Comparison of ENCODE assay signal across 8 cellular contexts in genomic region chr13:43786472-43786765, GRCh38. TPM values are rescaled to one million over a fixed set of nuclear protein-coding genes. Genes with fewer than 3 reads are reported as not detected.
DNase-seq lines count a peak whose midpoint lies in the region; ATAC-seq, FAIRE-seq and TF ChIP-seq lines count a peak whose summit lies in the region.

No MANE protein-coding gene starts in this region.

- H3K4me1 ChIP-seq in astrocyte (ENCODE audit: insufficient read depth, low read length) (peaks cover 6% of the 10 kb centered on the region), right lobe of liver (peaks cover 0 to 20% (median 0%) of the 10 kb centered on the region in 4 donors), thymus (ENCODE audit: control insufficient read depth, insufficient read depth, low read length) (peaks cover 12% of the 10 kb centered on the region)

- H3K9ac ChIP-seq in astrocyte (ENCODE audit: low read length) = peak overlapping the region; percentile 68

- peak overlapping the region; percentile 97 for H3K4me2 ChIP-seq in astrocyte (ENCODE audit: low read length)

- no peak overlapping the region for H3K27ac Mint-ChIP-seq in activated CD8-positive, alpha-beta memory T cell treated with anti-CD3 and anti-CD28 coated beads, Interleukin-2, amount 10 ng/mL, durations not matched to agents 7 days and 5 days
- H3K27ac Mint-ChIP-seq in astrocyte (ENCODE audit: unreplicated experiment) = no peak overlapping the region

- no peak for TF ChIP-seq POLR2A in right lobe of liver (IDR thresholded peaks at IDR 0.05)

- H4K20me1 ChIP-seq in astrocyte (ENCODE audit: insufficient read depth, low read length) = no peaks in the 10 kb centered on the region

- H3K4me1 Mint-ChIP-seq in activated CD8-positive, alpha-beta memory T cell treated with anti-CD3 and anti-CD28 coated beads, Interleukin-2, amount 10 ng/mL, durations not matched to agents 7 days and 5 days = peaks cover 13% of the 10 kb centered on the region
- peaks cover 5% of the 10 kb centered on the region for H3K4me1 Mint-ChIP-seq in astrocyte (ENCODE audit: low read depth, unreplicated experiment)

- no peak for TF ChIP-seq CTCF in astrocyte (IDR thresholded peaks at IDR 0.05; ENCODE audit: insufficient read depth, low read depth, low read length)
- no peak for TF ChIP-seq CTCF in right lobe of liver (IDR thresholded peaks at IDR 0.05)

- ATAC-seq in activated CD8-positive, alpha-beta memory T cell treated with anti-CD3 and anti-CD28 coated beads, Interleukin-2, amount 10 ng/mL, durations not matched to agents 7 days and 5 days = no peak
- ATAC-seq in right lobe of liver = no peak
- no peak for ATAC-seq in GM21529 (IDR thresholded peaks at IDR 0.05; ENCODE audit: unreplicated experiment)
- ATAC-seq in HG02798 (IDR thresholded peaks at IDR 0.05; ENCODE audit: poor library complexity, unreplicated experiment) = no peak

- no peak for DNase-seq in activated CD8-positive, alpha-beta memory T cell treated with anti-CD3 and anti-CD28 coated beads, Interleukin-2, amount 10 ng/mL, durations not matched to agents 7 days and 5 days
- DNase-seq in activated CD8-positive, alpha-beta memory T cell treated with anti-CD3 and anti-CD28 coated beads for 24 hours = no peak
- DNase-seq in astrocyte (ENCODE audit: low read depth) (no peak), right lobe of liver (no peak), SKM-1 (lab: John Stamatoyannopoulos, UW; ENCODE audit: unreplicated experiment) (no peak)

- no peaks in the 10 kb centered on the region for H3K27me3 ChIP-seq in astrocyte (ENCODE audit: insufficient read depth, low read length)
- peaks cover 0 to 12% of the 10 kb centered on the region in 2 donors for H3K27me3 ChIP-seq in right lobe of liver
- H3K27me3 ChIP-seq in thymus (ENCODE audit: control insufficient read depth, insufficient read depth) = peaks cover 22% of the 10 kb centered on the region

- no peaks in the 10 kb centered on the region for H3K9me3 Mint-ChIP-seq in activated CD8-positive, alpha-beta memory T cell treated with anti-CD3 and anti-CD28 coated beads, Interleukin-2, amount 10 ng/mL, durations not matched to agents 7 days and 5 days (ENCODE audit: low read depth)
- no peaks in the 10 kb centered on the region for H3K9me3 Mint-ChIP-seq in astrocyte (ENCODE audit: unreplicated experiment)

- H3K9me3 ChIP-seq in astrocyte (ENCODE audit: insufficient read depth, low read depth, low read length) (no peaks in the 10 kb centered on the region), right lobe of liver (no peaks in the 10 kb centered on the region), thymus (ENCODE audit: control insufficient read depth) (peaks cover 1% of the 10 kb centered on the region)

- no peaks in the 10 kb centered on the region for H3K36me3 ChIP-seq in astrocyte (ENCODE audit: insufficient read depth, low read length)
- H3K36me3 ChIP-seq in right lobe of liver = no peaks in the 10 kb centered on the region
- H3K36me3 ChIP-seq in thymus (ENCODE audit: control insufficient read depth, insufficient read depth) = no peaks in the 10 kb centered on the region

- CTCF ChIA-PET in activated CD8-positive, alpha-beta memory T cell treated with anti-CD3 and anti-CD28 coated beads, Interleukin-2, amount 10 ng/mL, durations not matched to agents 7 days and 5 days (lab: Charles Lee) = interaction anchor here (1.0 kb wide), 1 partner anchor 9 kb away, joined by 3 read pairs; no protein-coding TSS in a partner anchor

- H3K27me3 Mint-ChIP-seq in activated CD8-positive, alpha-beta memory T cell treated with anti-CD3 and anti-CD28 coated beads, Interleukin-2, amount 10 ng/mL, durations not matched to agents 7 days and 5 days = peaks cover 68% of the 10 kb centered on the region
- peaks cover 1% of the 10 kb centered on the region for H3K27me3 Mint-ChIP-seq in astrocyte (ENCODE audit: low read depth, unreplicated experiment)

- peak overlapping the region; percentile 70 for H3K4me3 Mint-ChIP-seq in activated CD8-positive, alpha-beta memory T cell treated with anti-CD3 and anti-CD28 coated beads, Interleukin-2, amount 10 ng/mL, durations not matched to agents 7 days and 5 days
- peak overlapping the region; percentile 91 for H3K4me3 Mint-ChIP-seq in astrocyte (ENCODE audit: unreplicated experiment)

- H3K27ac ChIP-seq in astrocyte (ENCODE audit: low read depth, low read length) (no peak overlapping the region), right lobe of liver (no peak overlapping the region), thymus (ENCODE audit: low read depth) (no peak overlapping the region)

- FAIRE-seq in astrocyte (lab: Jason Lieb, UNC) = no peak

- H2AFZ ChIP-seq in astrocyte (ENCODE audit: low read depth, low read length) = peak overlapping the region; percentile 90

- peak overlapping the region; percentile 62 for H3K4me3 ChIP-seq in astrocyte (ENCODE audit: insufficient read depth, low read depth, low read length)
- peak overlapping the region; percentile 41 to 54 (median 43) for H3K4me3 ChIP-seq in right lobe of liver
- peak overlapping the region; percentile 55 for H3K4me3 ChIP-seq in thymus (ENCODE audit: low read length)

- no CpG with 5 or more reads among the region's 28 CpGs for WGBS in right lobe of liver (ENCODE audit: insufficient coverage, low coverage, low lambda C conversion rate, missing lambda C conversion rate)
- under 1% methylated on average over 28 of the region's 28 CpGs for WGBS in thymus

- no peaks in the 10 kb centered on the region for H3K79me2 ChIP-seq in astrocyte (ENCODE audit: insufficient read depth, low read length)

- H3K36me3 Mint-ChIP-seq in activated CD8-positive, alpha-beta memory T cell treated with anti-CD3 and anti-CD28 coated beads, Interleukin-2, amount 10 ng/mL, durations not matched to agents 7 days and 5 days = no peaks in the 10 kb centered on the region
- H3K36me3 Mint-ChIP-seq in astrocyte (ENCODE audit: low read depth, unreplicated experiment) = no peaks in the 10 kb centered on the region

- intact Hi-C loops in right lobe of liver (cut with DNase I) = no loop called here

RNA-seq across cellular contexts. Expression of gene ENOX1, which starts 0.4 kb away (rescaled TPM):
- 1 to 10 TPM in 1 of 2 experiments, not detected in 1; 2.4 TPM for total RNA-seq in activated CD8-positive, alpha-beta memory T cell treated with anti-CD3 and anti-CD28 coated beads, Interleukin-2, amount 10 ng/mL, durations not matched to agents 7 days and 5 days
- 2.3 and 2.4 TPM in 2 replicates for total RNA-seq in astrocyte
- under 1 TPM in 2 of 6 experiments, not detected in 4; 0.07 to 0.16 TPM for total RNA-seq in right lobe of liver
- polyA plus RNA-seq in thymus = 5.7 TPM
